ENCODE assay signal across 8 cellular contexts in genomic region chr17:14303343-14304221, GRCh38. TPM values are rescaled to one million over a fixed set of nuclear protein-coding genes. Genes with fewer than 3 reads are reported as not detected.
DNase-seq lines count a peak whose midpoint lies in the region; ATAC-seq and TF ChIP-seq lines count a peak whose summit lies in the region.

No MANE protein-coding gene starts in this region.

- TF ChIP-seq CTCF in CD14-positive monocyte (IDR thresholded peaks at IDR 0.05), result no peak
- TF ChIP-seq CTCF in coronary artery (IDR thresholded peaks at IDR 0.05), result no peak
- no peak for TF ChIP-seq CTCF in natural killer cell (IDR thresholded peaks at IDR 0.05)

- no peak for ATAC-seq in natural killer cell
- ATAC-seq in HG03354 (IDR thresholded peaks at IDR 0.05; ENCODE audit: poor library complexity, severe bottlenecking, unreplicated experiment), result no peak

- H3K4me3 Mint-ChIP-seq in CD14-positive monocyte, result peak overlapping the region; percentile 86 to 95
- peak overlapping the region; percentile 89 for H3K4me3 Mint-ChIP-seq in natural killer cell

- H3K36me3 Mint-ChIP-seq in CD14-positive monocyte (peaks cover 4 to 13% of the 10 kb centered on the region in 2 donors), natural killer cell (no peaks in the 10 kb centered on the region)

- H3K4me3 ChIP-seq in coronary artery, result peak overlapping the region; percentile 74

- H3K27me3 Mint-ChIP-seq in CD14-positive monocyte (ENCODE audit: low read depth in 3 of 3) (peaks cover 46 to 71% (median 58%) of the 10 kb centered on the region in 3 donors), natural killer cell (ENCODE audit: low read depth in 2 of 2) (peaks cover 0 to 3% of the 10 kb centered on the region in 2 donors)

- H3K4me1 Mint-ChIP-seq in CD14-positive monocyte (peaks cover 59% of the 10 kb centered on the region), natural killer cell (peaks cover 50 to 60% of the 10 kb centered on the region in 2 donors)

- H3K27ac ChIP-seq in coronary artery (no peak overlapping the region), caudate nucleus (ENCODE audit: low read depth, low read length) (no peak overlapping the region)

- peak overlapping the region in 1 of 7 donors; percentile 81 for H3K27ac Mint-ChIP-seq in CD14-positive monocyte
- H3K27ac Mint-ChIP-seq in natural killer cell, result peak overlapping the region; percentile 91 to 93

- H3K9me3 Mint-ChIP-seq in CD14-positive monocyte (peaks cover 0 to 29% (median 16%) of the 10 kb centered on the region in 7 donors), natural killer cell (no peaks in the 10 kb centered on the region)

- DNase-seq in CD14-positive monocyte (ENCODE audit: low spot score) (no peak), T follicular helper cell (ENCODE audit: low read depth) (peak; percentile 36), coronary artery (ENCODE audit: low spot score) (no peak), natural killer cell (no peak), caudate nucleus (lab: John Stamatoyannopoulos, UW) (no peak), NCI-H2171 treated with DMSO at 0.1 percent for 48 hours (lab: John Stamatoyannopoulos, UW) (no peak), COLO668 (lab: John Stamatoyannopoulos, UW; ENCODE audit: unreplicated experiment) (no peak)

- intact Hi-C loops in CD14-positive monocyte (cut with micrococcal nuclease) (loop anchor here (5.0 to 10.0 kb wide), 11 partner anchors 59 to 966 kb away; partner anchors contain the start of gene COX10 (in 2 of the 2)), natural killer cell (cut with micrococcal nuclease) (loop anchor here (2.0 to 10.0 kb wide), 4 partner anchors 97 to 1271 kb away; partner anchors contain the start of gene COX10)

RNA-seq across cellular contexts. Expression of gene HS3ST3B1, which starts 2.7 kb away (rescaled TPM):
- polyA plus RNA-seq in CD14-positive monocyte, result under 1 TPM; 0.09 to 0.73 TPM
- total RNA-seq in natural killer cell, result 10 to 100 TPM; 14.1 to 18.6 (median 17.1) TPM
